In genomic region chr7:106035568-106035967, GRCh38 we compare ENCODE assay signal across 2 cellular contexts.
TF ChIP-seq lines count a peak whose summit lies in the region.

No MANE protein-coding gene starts in this region.

TF ChIP-seq in HepG2, 621 proteins besides CTCF, POLR2A, EP300 and RAD21:
- no peak for TF ChIP-seq AHDC1 (CRISPR knock-in tag; IDR thresholded peaks at IDR 0.05; ENCODE audit: borderline replicate concordance)
- TF ChIP-seq NFYC (CRISPR knock-in tag; IDR thresholded peaks at IDR 0.05) = peak; percentile 64
- no peak for TF ChIP-seq IKZF4 (CRISPR knock-in tag; IDR thresholded peaks at IDR 0.05; ENCODE audit: borderline replicate concordance, low read depth, not compliant biosample characterization)
- peak; percentile 59 for TF ChIP-seq NFYB (CRISPR knock-in tag; IDR thresholded peaks at IDR 0.05)

TF ChIP-seq in K562, 482 proteins besides CTCF, POLR2A, EP300 and RAD21:
- TF ChIP-seq ETV5 (CRISPR knock-in tag; IDR thresholded peaks at IDR 0.05; ENCODE audit: low read depth) (no peak), ZNF184 (CRISPR knock-in tag; IDR thresholded peaks at IDR 0.05) (no peak), ZNF79 (CRISPR knock-in tag; IDR thresholded peaks at IDR 0.05; ENCODE audit: low read depth) (no peak), NR2C1 (IDR thresholded peaks at IDR 0.05) (no peak), NR2C1 (tag; IDR thresholded peaks at IDR 0.05) (0 out of 2 replicates have a peak, but pooled peaks have one; percentile 15), NFYB (IDR thresholded peaks at IDR 0.05; ENCODE audit: extremely low read depth, insufficient read length) (peak; percentile 51), CTBP1 (IDR thresholded peaks at IDR 0.05; ENCODE audit: borderline replicate concordance) (no peak)
- TF ChIP-seq, protein P1, sequence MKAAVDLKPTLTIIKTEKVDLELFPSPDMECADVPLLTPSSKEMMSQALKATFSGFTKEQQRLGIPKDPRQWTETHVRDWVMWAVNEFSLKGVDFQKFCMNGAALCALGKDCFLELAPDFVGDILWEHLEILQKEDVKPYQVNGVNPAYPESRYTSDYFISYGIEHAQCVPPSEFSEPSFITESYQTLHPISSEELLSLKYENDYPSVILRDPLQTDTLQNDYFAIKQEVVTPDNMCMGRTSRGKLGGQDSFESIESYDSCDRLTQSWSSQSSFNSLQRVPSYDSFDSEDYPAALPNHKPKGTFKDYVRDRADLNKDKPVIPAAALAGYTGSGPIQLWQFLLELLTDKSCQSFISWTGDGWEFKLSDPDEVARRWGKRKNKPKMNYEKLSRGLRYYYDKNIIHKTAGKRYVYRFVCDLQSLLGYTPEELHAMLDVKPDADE (conservative IDR thresholded peaks at IDR 0.05; ENCODE audit: control insufficient read depth, low read depth, low read length) = no peak
